9 cellular contexts compared by ENCODE assay signal in the genomic region with DNA sequence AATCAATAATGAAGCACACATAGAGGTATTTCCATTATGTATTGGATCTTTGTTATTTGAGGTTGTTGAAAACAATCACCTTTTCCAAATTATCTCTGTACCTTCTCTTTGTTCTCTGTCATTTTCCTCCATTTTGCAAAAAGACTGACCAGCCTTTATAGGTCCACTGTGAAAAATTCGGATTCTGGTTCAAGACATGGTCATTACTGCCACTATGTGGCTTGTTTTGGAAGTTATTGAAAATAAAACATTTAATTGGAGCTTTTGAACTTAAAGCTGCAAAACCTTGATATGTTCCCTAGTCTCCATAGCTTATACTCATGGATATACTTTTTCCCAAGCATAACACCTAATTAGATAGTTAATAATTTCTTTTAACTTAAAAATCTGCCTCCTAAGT.
DNase-seq lines count a peak whose midpoint lies in the region; ATAC-seq lines count a peak whose summit lies in the region.
"Had no signal": no experiment of that assay in that cellular context is flagged by ENCODE, and none has a peak within 500 bp of the region (broad histone marks: within the 10 kb centered on the region; RNA-seq: fewer than 3 reads in every experiment).

No MANE protein-coding gene starts in this region.

- H3K36me3 ChIP-seq in H7 (replicated peaks; ENCODE audit: control insufficient read depth, insufficient read depth, low read length) (no peaks in the 10 kb centered on the region), adipocyte (ENCODE audit: control insufficient read depth, insufficient read depth, low read length, severe bottlenecking) (no peaks in the 10 kb centered on the region)

- H3K4me1 Mint-ChIP-seq in stimulated activated naive B cell treated with anti-CD40 and anti-IgM and Interleukin-4, amounts not matched to agents 10 μg/mL and 1 μg/mL and 100 μg/mL, for 72 hours = no peaks in the 10 kb centered on the region
- no peaks in the 10 kb centered on the region for H3K4me1 Mint-ChIP-seq in activated T-cell treated with anti-CD3 and anti-CD28 coated beads, Interleukin-2, amount 50 U/mL, for 24 hours (ENCODE audit: low read depth)

- H3K27ac Mint-ChIP-seq in stimulated activated naive B cell treated with anti-CD40 and anti-IgM and Interleukin-4, amounts not matched to agents 10 μg/mL and 1 μg/mL and 100 μg/mL, for 72 hours = no peak overlapping the region
- H3K27ac Mint-ChIP-seq in activated T-cell treated with anti-CD3 and anti-CD28 coated beads, Interleukin-2, amount 50 U/mL, for 24 hours = no peak overlapping the region

- no peaks in the 10 kb centered on the region for H3K4me1 ChIP-seq in adipocyte (ENCODE audit: control insufficient read depth, insufficient read depth, low read length)

- no peaks in the 10 kb centered on the region for H3K36me3 Mint-ChIP-seq in stimulated activated naive B cell treated with anti-CD40 and anti-IgM and Interleukin-4, amounts not matched to agents 10 μg/mL and 1 μg/mL and 100 μg/mL, for 72 hours
- no peaks in the 10 kb centered on the region for H3K36me3 Mint-ChIP-seq in activated T-cell treated with anti-CD3 and anti-CD28 coated beads, Interleukin-2, amount 50 U/mL, for 24 hours (ENCODE audit: low read depth)

- H3K27me3 Mint-ChIP-seq in stimulated activated naive B cell treated with anti-CD40 and anti-IgM and Interleukin-4, amounts not matched to agents 10 μg/mL and 1 μg/mL and 100 μg/mL, for 72 hours = no peaks in the 10 kb centered on the region
- no peaks in the 10 kb centered on the region for H3K27me3 Mint-ChIP-seq in activated T-cell treated with anti-CD3 and anti-CD28 coated beads, Interleukin-2, amount 50 U/mL, for 24 hours

- peaks cover 0 to 4% of the 10 kb centered on the region in 2 donors for H3K9me3 Mint-ChIP-seq in stimulated activated naive B cell treated with anti-CD40 and anti-IgM and Interleukin-4, amounts not matched to agents 10 μg/mL and 1 μg/mL and 100 μg/mL, for 72 hours
- H3K9me3 Mint-ChIP-seq in activated T-cell treated with anti-CD3 and anti-CD28 coated beads, Interleukin-2, amount 50 U/mL, for 24 hours = no peaks in the 10 kb centered on the region

- H3K27me3 ChIP-seq in H7 (ENCODE audit: control insufficient read depth, insufficient read depth, low read length) = no peaks in the 10 kb centered on the region
- no peaks in the 10 kb centered on the region for H3K27me3 ChIP-seq in adipocyte (replicated peaks; ENCODE audit: control insufficient read depth, insufficient read depth, low read length)

- H3K4me3 ChIP-seq in H7 (ENCODE audit: insufficient read depth, low read depth, low read length) = no peak overlapping the region
- no peak overlapping the region for H3K4me3 ChIP-seq in adipocyte (ENCODE audit: low read length)

- ATAC-seq in HG03378 (IDR thresholded peaks at IDR 0.05; ENCODE audit: unreplicated experiment) = no peak
- ATAC-seq in stimulated activated naive B cell treated with anti-CD40 and anti-IgM and Interleukin-4, amounts not matched to agents 10 μg/mL and 1 μg/mL and 100 μg/mL, for 72 hours (replicated peaks) = no peak

- H3K9ac ChIP-seq in adipocyte (ENCODE audit: low read length) = no peak overlapping the region

- no peaks in the 10 kb centered on the region for H3K9me3 ChIP-seq in adipocyte (ENCODE audit: control insufficient read depth, low read length)

- no peak overlapping the region for H3K4me3 Mint-ChIP-seq in stimulated activated naive B cell treated with anti-CD40 and anti-IgM and Interleukin-4, amounts not matched to agents 10 μg/mL and 1 μg/mL and 100 μg/mL, for 72 hours
- no peak overlapping the region for H3K4me3 Mint-ChIP-seq in activated T-cell treated with anti-CD3 and anti-CD28 coated beads, Interleukin-2, amount 50 U/mL, for 24 hours

- DNase-seq in AG20443 (ENCODE audit: low spot score) (peak; percentile 22), H7 (peak; percentile 6), adipocyte (ENCODE audit: low read depth) (peak; percentile 79), kidney glomerular epithelial cell (lab: John Stamatoyannopoulos, UW) (peak; percentile 16), NCI-H128 (lab: John Stamatoyannopoulos, UW; ENCODE audit: unreplicated experiment) (no peak)
- DNase-seq in stimulated activated naive B cell treated with anti-CD40 and anti-IgM and Interleukin-4, amounts not matched to agents 10 μg/mL and 1 μg/mL and 100 μg/mL, for 72 hours = no peak
- DNase-seq in activated T-cell treated with anti-CD3 and anti-CD28 coated beads, Interleukin-2, amount 50 U/mL, for 24 hours = no peak
- DNase-seq: activated CD4-positive, alpha-beta T cell treated with anti-CD3 and anti-CD28 coated beads for 4 hours had no signal

Comparison
In these comparisons a context has a peak if more than half of its experiments do, and no peak if none do; other contexts are left out.
1. DNase-seq: peak in AG20443 (single experiment), H7 (single experiment), adipocyte (single experiment) and kidney glomerular epithelial cell (single experiment); none in stimulated activated naive B cell treated with anti-CD40 and anti-IgM and Interleukin-4, amounts not matched to agents 10 μg/mL and 1 μg/mL and 100 μg/mL, for 72 hours (single experiment), activated T-cell treated with anti-CD3 and anti-CD28 coated beads, Interleukin-2, amount 50 U/mL, for 24 hours (single experiment) and NCI-H128 (single experiment).